In the genomic region with DNA sequence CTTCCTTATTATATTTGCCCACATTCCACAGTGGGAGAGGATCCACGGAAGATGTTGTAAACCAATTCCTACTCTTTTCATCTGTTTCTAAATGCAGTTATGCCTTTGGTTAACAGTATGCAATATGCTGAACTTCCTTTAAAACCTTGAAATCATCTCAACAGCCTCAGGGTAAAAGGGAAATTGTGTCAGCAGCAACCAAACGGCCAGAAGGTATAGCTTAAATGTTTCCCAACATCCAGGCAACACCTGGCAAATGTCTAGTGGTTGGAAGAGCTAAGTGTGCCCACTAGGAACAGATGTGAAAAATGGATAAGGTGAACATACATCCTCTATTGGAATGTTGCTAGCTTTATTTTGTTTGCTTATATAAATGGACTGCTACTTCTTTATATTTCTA, we compare ENCODE assay signal across 22 cellular contexts.
"Had no signal": no experiment of that assay in that cellular context is flagged by ENCODE, and none has a peak within 500 bp of the region (broad histone marks: within the 10 kb centered on the region; RNA-seq: fewer than 3 reads in every experiment).

No MANE protein-coding gene starts in this region.

- H3K27ac ChIP-seq: adrenal gland, body of pancreas, RWPE1, WERI-Rb-1 had no signal

- H3K36me3 ChIP-seq: adrenal gland, WERI-Rb-1 had no signal

- H3K4me3 ChIP-seq: adrenal gland, body of pancreas, K562 had no signal

- DNase-seq: activated CD4-positive, alpha-beta T cell treated with anti-CD3 and anti-CD28 coated beads, Interleukin-2, amount 10 ng/mL, durations not matched to agents 24 days and 14 days; activated CD4-positive, alpha-beta T cell treated with anti-CD3 and anti-CD28 coated beads, Interleukin-2, amount 50 U/mL, for 4 hours; activated CD8-positive, alpha-beta T cell treated with anti-CD3 and anti-CD28 coated beads for 36 hours; activated gamma-delta T cell; activated naive CD4-positive, alpha-beta T cell treated with anti-CD3 and anti-CD28 coated beads for 36 hours; activated T-cell treated with anti-CD3 and anti-CD28 coated beads, Interleukin-2, amount 50 U/mL, for 1 hour; activated T-cell treated with anti-CD3 and anti-CD28 coated beads, Interleukin-2, amount 50 U/mL, for 72 hours; adrenal gland; body of pancreas; central memory CD4-positive, alpha-beta T cell; NCI-H1436 treated with DMSO at 0.1 percent for 48 hours; NCI-H1694 treated with DMSO at 0.1 percent for 48 hours; NCI-H2029; NCI-H524 treated with DMSO at 0.1 percent for 48 hours; NCI-H748 treated with DMSO at 0.1 percent for 48 hours; NK-92 treated with Interleukin-12 subunit alpha and Interleukin-12 subunit beta, amount 100 ng/mL, for 24 hours; PC-3; SIG-M5; T1000; WERI-Rb-1 had no signal

- H3K9me3 ChIP-seq: adrenal gland had no signal

- H3K4me1 ChIP-seq: adrenal gland, body of pancreas had no signal

- H3K27me3 ChIP-seq: adrenal gland, body of pancreas had no signal
